8 cellular contexts compared by ENCODE assay signal in genomic region chr10:33334170-33334838, GRCh38. TPM values are rescaled to one million over a fixed set of nuclear protein-coding genes. Genes with fewer than 3 reads are reported as not detected.
A peak's percentile ranks its signal among the peaks of the same experiment; 100 is the strongest.
DNase-seq lines count a peak whose midpoint lies in the region; ATAC-seq and TF ChIP-seq lines count a peak whose summit lies in the region.

TSS of gene NRP1 (minus strand) at chr10:33334667. CDS start at chr10:33334382, 285 bp downstream.

- no peaks in the 10 kb centered on the region for H4K20me1 ChIP-seq in MM.1S (ENCODE audit: insufficient read depth, low read length)

- H3K9ac ChIP-seq in MM.1S (ENCODE audit: low read length): peak within 1 kb of the TSS; percentile 39; the same call in 1 of the 2 replicates

- ATAC-seq in left cardiac atrium (peak in 1 of 2 donors; percentile 14), HG03520 (IDR thresholded peaks at IDR 0.05; ENCODE audit: unreplicated experiment) (no peak)

- peaks cover 12% of the 10 kb centered on the region for H3K27me3 ChIP-seq in MM.1S (replicated peaks; ENCODE audit: insufficient read depth, low read length)

- H3K4me3 ChIP-seq in MM.1S (ENCODE audit: low read length): peak within 1 kb of the TSS; percentile 76

- H3K79me2 ChIP-seq in MM.1S (ENCODE audit: low read length): no peaks in the 10 kb centered on the region

- H3K27ac ChIP-seq in MM.1S (ENCODE audit: low read length): no peak within 1 kb of the TSS
- H3K27ac ChIP-seq in adipose tissue (ENCODE audit: low read depth, low read length): peak within 1 kb of the TSS; percentile 65

- DNase-seq in NCI-H2227 (lab: John Stamatoyannopoulos, UW; ENCODE audit: unreplicated experiment): peak; percentile 32
- no peak for DNase-seq in NCI-H2227 treated with DMSO at 0.1 percent for 48 hours (lab: John Stamatoyannopoulos, UW)
- no peak for DNase-seq in MM.1S
- peak; percentile 44 for DNase-seq in left cardiac atrium
- peak; percentile 76 for DNase-seq in posterior vena cava (ENCODE audit: low spot score)
- no peak for DNase-seq in NCI-H1048 (lab: John Stamatoyannopoulos, UW)

- WGBS in adipose tissue, 3 donors: 1% methylated on average over 34 to 48 of the region's 48 CpGs

- peak within 1 kb of the TSS; percentile 97 for H3K4me2 ChIP-seq in MM.1S (ENCODE audit: low read depth, low read length)

- H3F3A ChIP-seq in MM.1S (ENCODE audit: insufficient read depth, low read length): no peaks in the 10 kb centered on the region

- peak within 1 kb of the TSS; percentile 87 for H2AFZ ChIP-seq in MM.1S (ENCODE audit: low read length)

- no peaks in the 10 kb centered on the region for H3K9me2 ChIP-seq in MM.1S (replicated peaks; ENCODE audit: insufficient read depth, low read length)

- intact Hi-C loops in left cardiac atrium (cut with DNase I) (loop anchor here (5.0 to 10.0 kb wide), 2 partner anchors 470 to 1303 kb away; no protein-coding TSS in a partner anchor), posterior vena cava (cut with DNase I) (loop anchor here (5.0 to 10.0 kb wide), 3 partner anchors 137 to 1190 kb away; no protein-coding TSS in a partner anchor)

- H3K9me3 ChIP-seq in MM.1S (replicated peaks; ENCODE audit: insufficient read depth, low read length): no peaks in the 10 kb centered on the region

- no peaks in the 10 kb centered on the region for H3K36me3 ChIP-seq in MM.1S (replicated peaks; ENCODE audit: insufficient read depth, low read length)

- H3K4me1 ChIP-seq in MM.1S (ENCODE audit: low read length): no peaks in the 10 kb centered on the region

- no peak for TF ChIP-seq CTCF in MM.1S (IDR thresholded peaks at IDR 0.05; ENCODE audit: low read length)

RNA-seq across cellular contexts. Expression of gene NRP1, which starts in this region (rescaled TPM):
- 10 to 100 TPM; 16.0 to 70.9 (median 35.8) TPM for polyA plus RNA-seq in adipose tissue
- 100 to 1,000 TPM; 110 to 121 TPM for total RNA-seq in left cardiac atrium
- total RNA-seq in posterior vena cava: 100 to 1,000 TPM; 123 TPM

Comparison
In these comparisons a context has a peak if more than half of its experiments do, and no peak if none do; other contexts are left out.
1. DNase-seq: peak in NCI-H2227 (single experiment), left cardiac atrium (single experiment) and posterior vena cava (single experiment); none in NCI-H2227 treated with DMSO at 0.1 percent for 48 hours (single experiment), MM.1S (single experiment) and NCI-H1048 (single experiment).